13 cellular contexts compared by ENCODE assay signal in genomic region chr12:2267624-2268477, GRCh38.
DNase-seq lines count a peak whose midpoint lies in the region; ATAC-seq and TF ChIP-seq lines count a peak whose summit lies in the region.
"Had no signal": no experiment of that assay in that cellular context is flagged by ENCODE, and none has a peak within 500 bp of the region (broad histone marks: within the 10 kb centered on the region; RNA-seq: fewer than 3 reads in every experiment).

No MANE protein-coding gene starts in this region.

- no peak overlapping the region for H3K4me3 Mint-ChIP-seq in endodermal cell
- no peak overlapping the region for H3K4me3 Mint-ChIP-seq in activated CD8-positive, alpha-beta memory T cell treated with anti-CD3 and anti-CD28 coated beads, Interleukin-2, amount 10 ng/mL, durations not matched to agents 7 days and 5 days
- H3K4me3 Mint-ChIP-seq: brain, nephron progenitor cell had no signal

- H3K27ac ChIP-seq in endodermal cell (ENCODE audit: low read depth, low read length): no peak overlapping the region
- H3K27ac ChIP-seq: SJCRH30 had no signal

- H3K4me1 ChIP-seq in endodermal cell (ENCODE audit: control insufficient read depth, insufficient read depth, low read length): peaks cover 8% of the 10 kb centered on the region
- H3K4me1 ChIP-seq: HAP-1, SJCRH30 had no signal

- WGBS in endodermal cell (ENCODE audit: insufficient coverage in 1 of 2, insufficient read length in 1 of 2), 2 experiments: 73 to 75% methylated on average over 12 to 13 of the region's 13 CpGs

- no peaks in the 10 kb centered on the region for H3K36me3 Mint-ChIP-seq in endodermal cell (ENCODE audit: low read depth)
- no peaks in the 10 kb centered on the region for H3K36me3 Mint-ChIP-seq in activated CD8-positive, alpha-beta memory T cell treated with anti-CD3 and anti-CD28 coated beads, Interleukin-2, amount 10 ng/mL, durations not matched to agents 7 days and 5 days
- H3K36me3 Mint-ChIP-seq: brain had no signal

- no peaks in the 10 kb centered on the region for H3K9me3 ChIP-seq in endodermal cell (ENCODE audit: control insufficient read depth, low read length)
- H3K9me3 ChIP-seq: HAP-1, SJCRH30 had no signal

- no peak overlapping the region for H3K9ac ChIP-seq in endodermal cell (ENCODE audit: extremely low read depth, low read length, poor library complexity, severe bottlenecking)

- no peaks in the 10 kb centered on the region for H3K36me3 ChIP-seq in endodermal cell (ENCODE audit: control insufficient read depth, insufficient read depth, low read length)
- H3K36me3 ChIP-seq: HAP-1, SJCRH30 had no signal

- peaks cover 9% of the 10 kb centered on the region for H3K4me1 Mint-ChIP-seq in endodermal cell
- no peaks in the 10 kb centered on the region for H3K4me1 Mint-ChIP-seq in activated CD8-positive, alpha-beta memory T cell treated with anti-CD3 and anti-CD28 coated beads, Interleukin-2, amount 10 ng/mL, durations not matched to agents 7 days and 5 days
- H3K4me1 Mint-ChIP-seq: nephron progenitor cell had no signal

- H3K9me3 Mint-ChIP-seq in endodermal cell: no peaks in the 10 kb centered on the region
- no peaks in the 10 kb centered on the region for H3K9me3 Mint-ChIP-seq in activated CD8-positive, alpha-beta memory T cell treated with anti-CD3 and anti-CD28 coated beads, Interleukin-2, amount 10 ng/mL, durations not matched to agents 7 days and 5 days (ENCODE audit: low read depth)
- H3K9me3 Mint-ChIP-seq: brain, nephron progenitor cell had no signal

- H3K27ac Mint-ChIP-seq in endodermal cell: peak overlapping the region; percentile 53
- H3K27ac Mint-ChIP-seq in activated CD8-positive, alpha-beta memory T cell treated with anti-CD3 and anti-CD28 coated beads, Interleukin-2, amount 10 ng/mL, durations not matched to agents 7 days and 5 days: no peak overlapping the region
- H3K27ac Mint-ChIP-seq: nephron progenitor cell had no signal

- H3K4me3 ChIP-seq in AG09309 (ENCODE audit: control insufficient read depth, low read depth, low read length) (no peak overlapping the region; the same call in 1 of the 2 replicates), endodermal cell (ENCODE audit: low read length) (no peak overlapping the region)
- H3K4me3 ChIP-seq: HAP-1, SJCRH30 had no signal

- DNase-seq in AG09309 (ENCODE audit: low read depth): no peak
- DNase-seq in NCI-H2171 (lab: John Stamatoyannopoulos, UW): peak; percentile 27
- DNase-seq in endodermal cell: peak; percentile 78
- DNase-seq in omental fat pad (ENCODE audit: low spot score): no peak
- no peak for DNase-seq in midbrain (lab: John Stamatoyannopoulos, UW)
- no peak for DNase-seq in activated CD4-positive, alpha-beta T cell treated with anti-CD3 and anti-CD28 coated beads, Interleukin-2, amount 50 U/mL, for 48 hours
- DNase-seq in activated CD8-positive, alpha-beta memory T cell treated with anti-CD3 and anti-CD28 coated beads, Interleukin-2, amount 10 ng/mL, durations not matched to agents 7 days and 5 days: no peak
- DNase-seq: NCI-H1417, nephron progenitor cell, SJCRH30 had no signal

- no peaks in the 10 kb centered on the region for H3K27me3 ChIP-seq in endodermal cell (ENCODE audit: control insufficient read depth, insufficient read depth, low read length, poor library complexity, severe bottlenecking)

- TF ChIP-seq CTCF in AG09309 (IDR thresholded peaks at IDR 0.05; ENCODE audit: control insufficient read depth, insufficient read depth, low read depth, low read length, missing control alignments) (peak; percentile 5), endodermal cell (conservative IDR thresholded peaks at IDR 0.05) (no peak), omental fat pad (IDR thresholded peaks at IDR 0.05) (no peak)

- CTCF ChIA-PET in activated CD8-positive, alpha-beta memory T cell treated with anti-CD3 and anti-CD28 coated beads, Interleukin-2, amount 10 ng/mL, durations not matched to agents 7 days and 5 days (lab: Charles Lee): no interaction called here

- peak; percentile 72 for ATAC-seq in omental fat pad (ENCODE audit: low FRiP score)
- no peak for ATAC-seq in GM21576 (IDR thresholded peaks at IDR 0.05; ENCODE audit: unreplicated experiment)
- ATAC-seq in activated CD8-positive, alpha-beta memory T cell treated with anti-CD3 and anti-CD28 coated beads, Interleukin-2, amount 10 ng/mL, durations not matched to agents 7 days and 5 days: no peak

- peaks cover 3% of the 10 kb centered on the region for H3K27me3 Mint-ChIP-seq in endodermal cell (ENCODE audit: insufficient read depth)
- H3K27me3 Mint-ChIP-seq in activated CD8-positive, alpha-beta memory T cell treated with anti-CD3 and anti-CD28 coated beads, Interleukin-2, amount 10 ng/mL, durations not matched to agents 7 days and 5 days: peaks cover 4% of the 10 kb centered on the region

Comparison
In these comparisons a context has a peak if more than half of its experiments do, and no peak if none do; other contexts are left out.
1. DNase-seq: peak in NCI-H2171 (single experiment) and endodermal cell (single experiment); none in AG09309 (single experiment), omental fat pad (single experiment), midbrain (single experiment), activated CD4-positive, alpha-beta T cell treated with anti-CD3 and anti-CD28 coated beads, Interleukin-2, amount 50 U/mL, for 48 hours (0 of 2) and activated CD8-positive, alpha-beta memory T cell treated with anti-CD3 and anti-CD28 coated beads, Interleukin-2, amount 10 ng/mL, durations not matched to agents 7 days and 5 days (single experiment).